8 cellular contexts compared by ENCODE assay signal in the genomic region with DNA sequence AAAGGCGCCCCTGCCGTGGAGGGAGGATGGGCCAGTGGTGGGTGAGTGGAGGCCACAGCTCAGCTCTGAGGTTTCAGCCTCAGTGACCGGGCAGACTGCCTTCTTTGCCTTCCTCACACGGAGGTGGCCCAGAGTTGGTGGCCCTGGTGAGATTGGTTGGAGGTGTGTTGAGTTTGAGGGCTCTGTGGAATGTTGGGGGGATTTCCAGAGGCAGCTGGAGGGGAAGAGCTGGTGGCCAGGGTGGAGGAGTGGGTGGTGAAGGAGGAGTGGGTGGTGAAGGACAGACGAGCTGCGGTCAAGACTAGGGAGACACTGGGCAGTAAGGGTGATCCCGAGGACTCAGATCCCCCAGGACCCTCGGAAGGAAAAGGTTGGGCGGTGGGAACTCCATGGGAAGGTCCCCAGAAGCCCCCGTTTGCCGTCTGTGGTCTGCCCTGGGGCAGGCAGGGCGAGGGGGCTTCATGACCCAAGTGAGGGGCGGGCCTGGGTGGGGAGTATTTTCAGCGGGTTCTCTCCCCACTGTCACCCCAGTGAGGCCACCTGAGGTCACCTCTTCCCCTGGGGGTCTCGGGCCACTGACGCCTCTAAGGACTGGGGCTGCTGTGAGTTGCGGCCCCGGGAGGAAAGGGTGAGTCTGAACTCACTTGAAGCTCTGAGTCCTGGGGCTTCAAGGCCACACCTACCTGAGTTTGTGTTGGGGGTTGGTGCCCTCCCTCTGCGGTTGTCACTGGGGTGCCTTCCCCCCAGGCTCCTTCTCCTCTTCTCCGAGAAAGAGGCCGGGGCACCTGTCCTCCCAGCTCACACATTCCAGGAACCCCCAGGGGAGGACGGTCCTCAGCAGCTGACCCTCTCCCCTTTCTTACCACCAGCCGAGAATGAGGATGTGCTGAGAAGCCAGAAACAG. TPM values are rescaled to one million over a fixed set of nuclear protein-coding genes. Genes with fewer than 3 reads are reported as not detected.
DNase-seq lines count a peak whose midpoint lies in the region; ATAC-seq lines count a peak whose summit lies in the region.

No MANE protein-coding gene starts in this region.

- CTCF ChIA-PET in activated CD4-positive, alpha-beta memory T cell treated with anti-CD3 and anti-CD28 coated beads, Interleukin-2, amount 10 ng/mL, durations not matched to agents 7 days and 5 days (lab: Charles Lee): interaction anchor here (0.7 to 7.2 kb wide), 13 partner anchors 12 to 315 kb away, joined by 3 to 144 read pairs (median 5); partner anchors contain the start of genes LZIC, NMNAT1 and PIK3CD

- POLR2A ChIA-PET in activated CD4-positive, alpha-beta memory T cell treated with anti-CD3 and anti-CD28 coated beads, Interleukin-2, amount 10 ng/mL, durations not matched to agents 7 days and 5 days (lab: Charles Lee): interaction anchor here (0.6 to 7.2 kb wide), 24 partner anchors 10 to 749 kb away, joined by 3 to 422 read pairs (median 4); partner anchors contain the start of genes LZIC, NMNAT1 and PIK3CD

- peaks cover 68% of the 10 kb centered on the region for H3K4me1 Mint-ChIP-seq in activated CD4-positive, alpha-beta memory T cell treated with anti-CD3 and anti-CD28 coated beads, Interleukin-2, amount 10 ng/mL, durations not matched to agents 7 days and 5 days

- H3K27me3 Mint-ChIP-seq in activated CD4-positive, alpha-beta memory T cell treated with anti-CD3 and anti-CD28 coated beads, Interleukin-2, amount 10 ng/mL, durations not matched to agents 7 days and 5 days: peaks cover 7% of the 10 kb centered on the region

- H3K4me3 Mint-ChIP-seq in activated CD4-positive, alpha-beta memory T cell treated with anti-CD3 and anti-CD28 coated beads, Interleukin-2, amount 10 ng/mL, durations not matched to agents 7 days and 5 days: peak overlapping the region; percentile 87

- ATAC-seq in HG03045 (IDR thresholded peaks at IDR 0.05; ENCODE audit: unreplicated experiment) (peak; percentile 29), HG03469 (IDR thresholded peaks at IDR 0.05; ENCODE audit: unreplicated experiment) (no peak), HG02763 (IDR thresholded peaks at IDR 0.05; ENCODE audit: unreplicated experiment) (no peak)

- H3K27ac Mint-ChIP-seq in activated CD4-positive, alpha-beta memory T cell treated with anti-CD3 and anti-CD28 coated beads, Interleukin-2, amount 10 ng/mL, durations not matched to agents 7 days and 5 days: peak overlapping the region; percentile 97

- H3K36me3 Mint-ChIP-seq in activated CD4-positive, alpha-beta memory T cell treated with anti-CD3 and anti-CD28 coated beads, Interleukin-2, amount 10 ng/mL, durations not matched to agents 7 days and 5 days (ENCODE audit: low read depth): peaks cover 36% of the 10 kb centered on the region

- DNase-seq in activated CD4-positive, alpha-beta memory T cell treated with anti-CD3 and anti-CD28 coated beads, Interleukin-2, amount 10 ng/mL, durations not matched to agents 7 days and 5 days: peak; percentile 79
- DNase-seq in germinal center (ENCODE audit: low spot score) (peak; percentile 71), COLO668 (lab: John Stamatoyannopoulos, UW; ENCODE audit: unreplicated experiment) (no peak), pons (ENCODE audit: low spot score) (no peak)
- DNase-seq in stimulated activated naive CD4-positive, alpha-beta T cell treated with Interleukin-2 at 50 U/mL for 16 hours (lab: John Stamatoyannopoulos, UW): peak; percentile 64

- no peaks in the 10 kb centered on the region for H3K9me3 Mint-ChIP-seq in activated CD4-positive, alpha-beta memory T cell treated with anti-CD3 and anti-CD28 coated beads, Interleukin-2, amount 10 ng/mL, durations not matched to agents 7 days and 5 days

RNA-seq across cellular contexts. Expression of gene PIK3CD, which starts 22.7 kb away (rescaled TPM):
- 100 to 1,000 TPM; 211 to 214 TPM for total RNA-seq in activated CD4-positive, alpha-beta memory T cell treated with anti-CD3 and anti-CD28 coated beads, Interleukin-2, amount 10 ng/mL, durations not matched to agents 7 days and 5 days

RNA-seq across cellular contexts. Expression of gene TMEM201, which starts 40.1 kb away (rescaled TPM):
- total RNA-seq in activated CD4-positive, alpha-beta memory T cell treated with anti-CD3 and anti-CD28 coated beads, Interleukin-2, amount 10 ng/mL, durations not matched to agents 7 days and 5 days: 10 to 100 TPM; 12.4 to 13.4 TPM

Comparison
In these comparisons a context has a peak if more than half of its experiments do, and no peak if none do; other contexts are left out.
1. DNase-seq: peak in activated CD4-positive, alpha-beta memory T cell treated with anti-CD3 and anti-CD28 coated beads, Interleukin-2, amount 10 ng/mL, durations not matched to agents 7 days and 5 days (single experiment), germinal center (single experiment) and stimulated activated naive CD4-positive, alpha-beta T cell treated with Interleukin-2 at 50 U/mL for 16 hours (single experiment); none in COLO668 (single experiment) and pons (single experiment).